8 cellular contexts compared by ENCODE assay signal in the genomic region with DNA sequence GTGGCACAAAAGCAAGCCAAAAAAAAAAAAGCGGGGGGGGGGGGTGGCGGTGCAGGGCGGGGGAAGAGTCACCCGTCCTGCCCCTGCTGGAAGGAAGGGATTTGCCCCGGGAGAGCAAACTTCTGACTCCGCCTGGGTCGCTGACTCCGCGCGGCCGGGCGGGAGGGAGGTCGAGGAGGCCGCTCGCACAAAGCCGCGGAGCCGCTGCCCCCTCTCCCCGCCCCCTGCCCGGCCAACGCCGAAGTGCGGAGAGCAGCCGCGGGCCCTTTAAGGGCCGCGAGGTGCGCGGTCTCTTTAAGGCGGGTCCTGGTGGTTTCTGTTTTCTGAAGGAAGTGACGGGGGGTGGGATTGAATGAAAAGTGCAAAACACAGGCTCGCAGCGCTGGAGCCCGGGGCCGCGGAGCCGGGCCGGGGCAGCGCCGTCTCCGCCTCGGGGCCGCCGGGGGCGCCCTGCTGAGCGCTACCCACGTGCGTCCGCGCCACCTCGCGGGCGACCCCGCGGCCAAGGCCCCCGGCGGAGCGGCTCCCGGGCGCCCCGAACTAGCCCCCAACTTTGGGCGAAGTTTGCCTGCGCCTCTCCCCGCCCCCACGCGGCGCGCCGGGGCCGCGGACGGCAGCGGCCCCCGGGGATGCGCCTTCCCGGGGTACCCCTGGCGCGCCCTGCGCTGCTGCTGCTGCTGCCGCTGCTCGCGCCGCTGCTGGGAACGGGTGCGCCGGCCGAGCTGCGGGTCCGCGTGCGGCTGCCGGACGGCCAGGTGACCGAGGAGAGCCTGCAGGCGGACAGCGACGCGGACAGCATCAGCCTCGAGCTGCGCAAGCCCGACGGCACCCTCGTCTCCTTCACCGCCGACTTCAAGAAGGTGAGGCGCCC. TPM values are rescaled to one million over a fixed set of nuclear protein-coding genes. Genes with fewer than 3 reads are reported as not detected.
DNase-seq lines count a peak whose midpoint lies in the region; ATAC-seq and TF ChIP-seq lines count a peak whose summit lies in the region.

OAF (plus strand) TSS at position 382 of the 871 bp plus-strand sequence; CDS start at position 630, 248 bp downstream.

- ATAC-seq in GM21423 (IDR thresholded peaks at IDR 0.05; ENCODE audit: unreplicated experiment): peak; percentile 71

- no peaks in the 10 kb centered on the region for H3K27me3 ChIP-seq in Caco-2 (replicated peaks; ENCODE audit: control insufficient read depth, insufficient read depth, low read length)
- H3K27me3 ChIP-seq in hepatocyte: no peaks in the 10 kb centered on the region

- H3K36me3 Mint-ChIP-seq in Caco-2 (ENCODE audit: insufficient read depth, unreplicated experiment): no peaks in the 10 kb centered on the region
- no peaks in the 10 kb centered on the region for H3K36me3 Mint-ChIP-seq in IgD-negative memory B cell

- TF ChIP-seq CTCF in Caco-2 (IDR thresholded peaks at IDR 0.05; ENCODE audit: insufficient read depth in 1 of 2, low read depth in 1 of 2, low read length in 1 of 2, severe bottlenecking in 1 of 2, unreplicated experiment in 1 of 2) (peak in 1 of 2 experiments; percentile 21), hepatocyte (IDR thresholded peaks at IDR 0.05; ENCODE audit: poor library complexity) (peak; percentile 17)

- CTCF ChIA-PET in Caco-2 (lab: Charles Lee): interaction anchor here (0.6 to 1.2 kb wide), 3 partner anchors 20 to 26 kb away, joined by 3 read pairs; no protein-coding TSS in a partner anchor

- no TSS peak for BruUV-seq in Caco-2 (replicated peaks; lab: Mats Ljungman, UMichigan)

- H3K9me3 ChIP-seq in Caco-2 (no peaks in the 10 kb centered on the region), hepatocyte (ENCODE audit: low read depth) (no peaks in the 10 kb centered on the region)

- H3K9me2 ChIP-seq in hepatocyte (replicated peaks; ENCODE audit: insufficient read depth): no peaks in the 10 kb centered on the region

- H3K27ac Mint-ChIP-seq in Caco-2 (ENCODE audit: unreplicated experiment) (peak within 1 kb of the TSS; percentile 84), IgD-negative memory B cell (peak within 1 kb of the TSS in 2 of 3 donors; percentile 63 to 88)

- DNase-seq in Caco-2 (peak; percentile 92), T-helper 2 cell (peak in 3 of 5 experiments; percentile 17 to 79 (median 52)), astrocyte of the hippocampus (ENCODE audit: low read depth, low spot score) (peak; percentile 90), hepatocyte (ENCODE audit: low spot score) (peak; percentile 87), retina (peak; percentile 87), NCI-H524 treated with DMSO at 0.1 percent for 48 hours (lab: John Stamatoyannopoulos, UW) (no peak)

- H3K9me3 Mint-ChIP-seq in Caco-2 (ENCODE audit: unreplicated experiment) (no peaks in the 10 kb centered on the region), IgD-negative memory B cell (no peaks in the 10 kb centered on the region)

- POLR2A ChIA-PET in Caco-2 (lab: Charles Lee): interaction anchor here (0.7 kb wide), 1 partner anchor 245 kb away, joined by 8 read pairs; no protein-coding TSS in a partner anchor

- H3K36me3 ChIP-seq in Caco-2 (ENCODE audit: control insufficient read depth, insufficient read depth, low read length): peaks cover 4% of the 10 kb centered on the region; the same call in 1 of the 2 replicates
- H3K36me3 ChIP-seq in hepatocyte (replicated peaks; ENCODE audit: insufficient read depth, low read depth): no peaks in the 10 kb centered on the region

- H3K4me2 ChIP-seq in hepatocyte: peak within 1 kb of the TSS; percentile 94

- H3K4me3 ChIP-seq in Caco-2 (ENCODE audit: low read depth, low read length) (peak within 1 kb of the TSS; percentile 93), hepatocyte (peak within 1 kb of the TSS; percentile 74)

- H3K4me1 ChIP-seq in Caco-2 (peaks cover 30% of the 10 kb centered on the region), hepatocyte (ENCODE audit: insufficient read depth) (peaks cover 41% of the 10 kb centered on the region)

- peak within 1 kb of the TSS; percentile 96 for H3K27ac ChIP-seq in hepatocyte

- 2% methylated on average over 51 of the region's 106 CpGs for WGBS in hepatocyte (ENCODE audit: low lambda C conversion rate, missing lambda C conversion rate)

- H4K20me1 ChIP-seq in hepatocyte (ENCODE audit: insufficient read depth, poor library complexity, severe bottlenecking): no peaks in the 10 kb centered on the region

- peaks cover 50% of the 10 kb centered on the region for H3K79me2 ChIP-seq in hepatocyte

- peak within 1 kb of the TSS; percentile 85 for H3K4me3 Mint-ChIP-seq in Caco-2 (ENCODE audit: unreplicated experiment)
- H3K4me3 Mint-ChIP-seq in IgD-negative memory B cell: peak within 1 kb of the TSS; percentile 84 to 96 (median 95)

- H3K27me3 Mint-ChIP-seq in Caco-2 (ENCODE audit: insufficient read depth, unreplicated experiment) (no peaks in the 10 kb centered on the region), IgD-negative memory B cell (peaks cover 12% of the 10 kb centered on the region)

- H3K4me1 Mint-ChIP-seq in Caco-2 (ENCODE audit: low read depth, unreplicated experiment): peaks cover 25% of the 10 kb centered on the region
- peaks cover 6 to 13% (median 11%) of the 10 kb centered on the region in 3 donors for H3K4me1 Mint-ChIP-seq in IgD-negative memory B cell

- intact Hi-C loops in Caco-2 (cut with micrococcal nuclease; ENCODE audit: unreplicated experiment): loop anchor here (1.0 kb wide), 2 partner anchors 26 to 39 kb away; no protein-coding TSS in a partner anchor

- peak within 1 kb of the TSS; percentile 45 for H2AFZ ChIP-seq in hepatocyte

RNA-seq across cellular contexts. Expression of gene OAF, which starts in this region (rescaled TPM):
- total RNA-seq in Caco-2 (2022): 30.3 and 31.3 TPM in 2 replicates
- 0.45 TPM for polyA plus RNA-seq in IgD-negative memory B cell
- total RNA-seq in hepatocyte: 63.9 and 72.4 TPM in 2 replicates
- 73.0 and 102 TPM in 2 replicates for polyA plus RNA-seq in hepatocyte

Comparison
In these comparisons a context has a peak if more than half of its experiments do, and no peak if none do; other contexts are left out.
1. RNA of gene OAF (polyA plus RNA-seq): 73.0 to 102 TPM in hepatocyte; 0.45 TPM in IgD-negative memory B cell (single experiment); every median in the first group is over 10 times any median in the second.